Comparison of ENCODE assay signal across 22 cellular contexts in genomic region chr10:21891439-21891838, GRCh38.
DNase-seq lines count a peak whose midpoint lies in the region; ATAC-seq and TF ChIP-seq lines count a peak whose summit lies in the region.
"Had no signal": no experiment of that assay in that cellular context is flagged by ENCODE, and none has a peak within 500 bp of the region (broad histone marks: within the 10 kb centered on the region; RNA-seq: fewer than 3 reads in every experiment).

No MANE protein-coding gene starts in this region.

- no peaks in the 10 kb centered on the region for H3K9me3 ChIP-seq in OCI-LY7 (ENCODE audit: low read length)
- H3K9me3 ChIP-seq: BE2C had no signal

- H3K27ac ChIP-seq in OCI-LY7 (ENCODE audit: low read depth, low read length, poor library complexity, severe bottlenecking) = no peak overlapping the region

- H3K4me3 ChIP-seq in OCI-LY7 (ENCODE audit: low read depth, low read length, poor library complexity, severe bottlenecking) = no peak overlapping the region

- no peaks in the 10 kb centered on the region for H3K9me2 ChIP-seq in OCI-LY7 (ENCODE audit: insufficient read depth, low read length)

- no TSS peak for BruUV-seq in OCI-LY7 (replicated peaks; lab: Mats Ljungman, UMichigan)

- peaks cover 11% of the 10 kb centered on the region for H3K4me1 ChIP-seq in OCI-LY7 (ENCODE audit: insufficient read depth, low read length, poor library complexity, severe bottlenecking)
- H3K4me1 ChIP-seq: BE2C had no signal

- peaks cover 27% of the 10 kb centered on the region for H3K9me3 Mint-ChIP-seq in activated naive CD4-positive, alpha-beta T cell treated with anti-CD3 and anti-CD28 coated beads for 36 hours
- peaks cover 13 to 34% (median 23%) of the 10 kb centered on the region in 3 donors for H3K9me3 Mint-ChIP-seq in T-cell
- peaks cover 11% of the 10 kb centered on the region for H3K9me3 Mint-ChIP-seq in central memory CD8-positive, alpha-beta T cell

- no peak for DNase-seq in activated naive CD4-positive, alpha-beta T cell treated with anti-CD3 and anti-CD28 coated beads for 36 hours
- no peak for DNase-seq in activated naive CD4-positive, alpha-beta T cell (lab: John Stamatoyannopoulos, UW)
- DNase-seq in T-cell (no peak), OCI-LY7 (ENCODE audit: low spot score) (no peak)
- DNase-seq in central memory CD8-positive, alpha-beta T cell (ENCODE audit: low spot score in 2 of 2) = no peak
- no peak for DNase-seq in activated effector memory CD4-positive, alpha-beta T cell treated with Interleukin-2 at 50 U/mL for 16 hours
- DNase-seq: BE2C, COR-L47, DMS79 treated with DMSO at 0.1 percent for 48 hours, GOT3, HCEC 1CT, KBM-7, MM.1S, NCI-H1048, NCI-H1417 treated with DMSO at 0.1 percent for 48 hours, NCI-H187, NCI-H2107, NCI-H446 treated with DMSO at 0.1 percent for 48 hours, NCI-H526 treated with DMSO at 0.1 percent for 48 hours, PC-3, Right ventricle myocardium superior had no signal

- H3K27ac Mint-ChIP-seq in activated naive CD4-positive, alpha-beta T cell treated with anti-CD3 and anti-CD28 coated beads for 36 hours = peak overlapping the region; percentile 31
- peak overlapping the region in 1 of 2 donors; percentile 13 for H3K27ac Mint-ChIP-seq in T-cell
- peak overlapping the region; percentile 6 for H3K27ac Mint-ChIP-seq in central memory CD8-positive, alpha-beta T cell (ENCODE audit: low read depth)

- no peaks in the 10 kb centered on the region for H3K27me3 Mint-ChIP-seq in activated naive CD4-positive, alpha-beta T cell treated with anti-CD3 and anti-CD28 coated beads for 36 hours (ENCODE audit: low read depth)
- H3K27me3 Mint-ChIP-seq in T-cell = no peaks in the 10 kb centered on the region
- no peaks in the 10 kb centered on the region for H3K27me3 Mint-ChIP-seq in central memory CD8-positive, alpha-beta T cell

- no peaks in the 10 kb centered on the region for H3K36me3 ChIP-seq in OCI-LY7 (ENCODE audit: insufficient read depth, low read length)
- H3K36me3 ChIP-seq: BE2C had no signal

- peaks cover 25% of the 10 kb centered on the region for H3K4me1 Mint-ChIP-seq in activated naive CD4-positive, alpha-beta T cell treated with anti-CD3 and anti-CD28 coated beads for 36 hours (ENCODE audit: low read depth)
- peaks cover 35 to 43% (median 38%) of the 10 kb centered on the region in 3 donors for H3K4me1 Mint-ChIP-seq in T-cell
- H3K4me1 Mint-ChIP-seq in central memory CD8-positive, alpha-beta T cell = peaks cover 57% of the 10 kb centered on the region

- H3K36me3 Mint-ChIP-seq in activated naive CD4-positive, alpha-beta T cell treated with anti-CD3 and anti-CD28 coated beads for 36 hours (ENCODE audit: low read depth) = peaks cover 29% of the 10 kb centered on the region
- H3K36me3 Mint-ChIP-seq in T-cell = peaks cover 46% of the 10 kb centered on the region
- peaks cover 6% of the 10 kb centered on the region for H3K36me3 Mint-ChIP-seq in central memory CD8-positive, alpha-beta T cell (ENCODE audit: insufficient read depth)

- POLR2A ChIA-PET in T-cell (lab: Charles Lee) (no interaction called here), OCI-LY7 (lab: Charles Lee) (no interaction called here)

- no peak overlapping the region for H3K4me3 Mint-ChIP-seq in activated naive CD4-positive, alpha-beta T cell treated with anti-CD3 and anti-CD28 coated beads for 36 hours
- H3K4me3 Mint-ChIP-seq in T-cell = no peak overlapping the region
- H3K4me3 Mint-ChIP-seq in central memory CD8-positive, alpha-beta T cell = peak overlapping the region; percentile 6

- no peak for TF ChIP-seq CTCF in OCI-LY7 (conservative IDR thresholded peaks at IDR 0.05; ENCODE audit: low read length)

- no peaks in the 10 kb centered on the region; the same call in 1 of the 2 replicates for H4K20me1 ChIP-seq in OCI-LY7 (ENCODE audit: insufficient read depth, low read length)

- CTCF ChIA-PET in activated naive CD4-positive, alpha-beta T cell treated with anti-CD3 and anti-CD28 coated beads for 36 hours (lab: Charles Lee) = no interaction called here
- CTCF ChIA-PET in T-cell (lab: Charles Lee) = interaction anchor here in 1 of 2 donors (0.5 kb wide), 1 partner anchor 99 kb away, joined by 5 read pairs; no protein-coding TSS in a partner anchor
- CTCF ChIA-PET in OCI-LY7 (lab: Charles Lee; ENCODE audit: unreplicated experiment) = no interaction called here

- ATAC-seq in T-cell (replicated peaks in 1 of 4) (peak in 3 of 4 experiments; percentile 51 to 62 (median 56)), GM18907 (IDR thresholded peaks at IDR 0.05; ENCODE audit: unreplicated experiment) (no peak)
- peak; percentile 72 for ATAC-seq in central memory CD8-positive, alpha-beta T cell (replicated peaks; ENCODE audit: extremely low read depth, poor library complexity, severe bottlenecking)
- ATAC-seq: PC-3 had no signal

- H3K79me2 ChIP-seq in OCI-LY7 (ENCODE audit: insufficient read depth, low read depth, low read length) = no peaks in the 10 kb centered on the region

- no peak overlapping the region for H3K4me2 ChIP-seq in OCI-LY7 (ENCODE audit: low read length)

- intact Hi-C loops in activated naive CD4-positive, alpha-beta T cell treated with anti-CD3 and anti-CD28 coated beads for 36 hours (cut with micrococcal nuclease) = no loop called here
- intact Hi-C loops in OCI-LY7 (cut with micrococcal nuclease; ENCODE audit: unreplicated experiment) = no loop called here

- no peak overlapping the region for H2AFZ ChIP-seq in OCI-LY7 (ENCODE audit: low read length)
